9 cellular contexts compared by ENCODE assay signal in the genomic region with DNA sequence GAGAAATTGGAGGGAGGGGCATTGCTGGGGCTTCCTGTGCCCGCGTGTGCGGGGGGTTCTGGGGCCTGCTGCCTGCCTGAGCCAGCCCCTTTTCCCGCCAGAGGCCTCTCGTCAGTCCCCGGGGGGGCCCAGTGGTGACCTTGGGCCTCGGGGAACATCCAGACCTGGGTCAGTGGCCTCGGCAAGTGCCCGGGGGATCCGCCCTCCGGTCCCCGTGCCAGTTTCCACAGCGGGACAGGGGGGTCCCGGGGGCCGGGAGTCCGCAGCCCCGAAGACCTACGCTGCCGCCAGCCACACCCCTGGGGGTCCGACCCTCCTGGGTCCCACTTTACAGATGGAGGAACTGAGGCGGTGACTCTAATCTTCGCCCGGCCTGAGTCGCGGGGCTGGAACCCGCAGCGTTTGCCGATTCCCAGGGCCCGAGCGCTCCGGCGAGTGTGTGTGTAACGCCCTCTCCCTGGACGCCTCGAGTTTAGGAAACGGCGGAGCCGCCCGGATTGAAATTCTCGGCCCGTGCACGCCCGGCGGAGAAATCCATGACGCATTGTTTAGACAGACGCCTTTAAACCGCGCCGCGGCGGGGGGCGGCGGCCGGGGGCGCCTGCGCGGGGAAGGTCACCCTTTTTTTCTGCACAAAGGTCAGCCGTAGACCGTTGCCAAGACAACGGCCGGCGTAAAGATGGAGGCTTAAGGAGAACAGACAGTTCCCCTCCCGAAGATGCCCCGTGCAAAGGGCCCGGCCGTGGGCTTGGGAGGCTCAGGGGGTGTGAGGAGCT. TPM values are rescaled to one million over a fixed set of nuclear protein-coding genes. Genes with fewer than 3 reads are reported as not detected.
A peak's percentile ranks its signal among the peaks of the same experiment; 100 is the strongest.
DNase-seq lines count a peak whose midpoint lies in the region; ATAC-seq, FAIRE-seq and TF ChIP-seq lines count a peak whose summit lies in the region.
"Had no signal": no experiment of that assay in that cellular context is flagged by ENCODE, and none has a peak within 500 bp of the region (broad histone marks: within the 10 kb centered on the region; RNA-seq: fewer than 3 reads in every experiment).

No MANE protein-coding gene starts in this region.

- peak overlapping the region in 2 of 3 experiments; percentile 3 to 15 for H3K4me3 ChIP-seq in endothelial cell of umbilical vein (replicated peaks in 1 of 3; ENCODE audit: insufficient read depth in 1 of 3, low read depth in 1 of 3, low read length in 3 of 3)

- H3K27ac ChIP-seq in endothelial cell of umbilical vein (ENCODE audit: insufficient read depth, low read depth, low read length), result no peak overlapping the region
- H3K27ac ChIP-seq: epithelial cell of prostate had no signal

- dilution Hi-C loops in endothelial cell of umbilical vein (cut with MboI; ENCODE audit: extremely low pct_ligation_motif_present, low sequenced_read_pairs), result no loop called here

- H2AFZ ChIP-seq in endothelial cell of umbilical vein (ENCODE audit: low read depth, low read length), result peak overlapping the region; percentile 88

- TF ChIP-seq POLR2A in endothelial cell of umbilical vein (IDR thresholded peaks at IDR 0.05; ENCODE audit: low read depth, low read length), result no peak

- intact Hi-C loops in activated B cell treated with CpG ODN at 0.5 μM for 24 hours (cut with micrococcal nuclease) (no loop called here), endothelial cell of umbilical vein (cut with micrococcal nuclease) (no loop called here)

- no peak for TF ChIP-seq CTCF in AG09319 (IDR thresholded peaks at IDR 0.05; ENCODE audit: low read depth, low read length)
- TF ChIP-seq CTCF in activated B cell treated with CpG ODN at 0.5 μM for 24 hours (IDR thresholded peaks at IDR 0.05), result no peak
- no peak for TF ChIP-seq CTCF in endothelial cell of umbilical vein (IDR thresholded peaks at IDR 0.05; ENCODE audit: extremely low read depth in 1 of 2, insufficient read depth in 1 of 2, low read depth in 1 of 2, low read length in 2 of 2)

- peaks cover 32% of the 10 kb centered on the region for H3K27me3 Mint-ChIP-seq in activated B cell treated with CpG ODN at 0.5 μM for 24 hours

- BruUV-seq in endothelial cell of umbilical vein (replicated peaks; lab: Mats Ljungman, UMichigan), result TSS peak; percentile 12

- CTCF ChIA-PET in activated B cell treated with CpG ODN at 0.5 μM for 24 hours (lab: Charles Lee), result no interaction called here
- CTCF ChIA-PET in endothelial cell of umbilical vein (lab: Charles Lee), result interaction anchor here (0.7 to 2.5 kb wide), 3 partner anchors 9 to 11 kb away, joined by 3 to 10 read pairs (median 8); no protein-coding TSS in a partner anchor

- H3K36me3 ChIP-seq in endothelial cell of umbilical vein (ENCODE audit: control insufficient read depth in 2 of 2, extremely low read depth in 1 of 2, insufficient read depth in 2 of 2, low read length in 2 of 2), result no peaks in the 10 kb centered on the region

- H3K4me2 ChIP-seq in endothelial cell of umbilical vein (ENCODE audit: insufficient read depth, low read length), result peak overlapping the region; percentile 38

- peak overlapping the region; percentile 8 for H3K9ac ChIP-seq in endothelial cell of umbilical vein (replicated peaks; ENCODE audit: extremely low read depth, insufficient read depth, low read length)

- no peaks in the 10 kb centered on the region for H4K20me1 ChIP-seq in endothelial cell of umbilical vein (replicated peaks; ENCODE audit: control insufficient read depth, extremely low read depth, insufficient read depth, low read length)

- no peaks in the 10 kb centered on the region for H3K9me3 ChIP-seq in endothelial cell of umbilical vein (replicated peaks; ENCODE audit: control insufficient read depth, insufficient read depth, low read length)

- H3K27me3 ChIP-seq in endothelial cell of umbilical vein (ENCODE audit: control insufficient read depth in 2 of 2, insufficient read depth in 2 of 2, low read length in 2 of 2), result no peaks in the 10 kb centered on the region

- no peaks in the 10 kb centered on the region for H3K36me3 Mint-ChIP-seq in activated B cell treated with CpG ODN at 0.5 μM for 24 hours (ENCODE audit: low read depth)

- no peaks in the 10 kb centered on the region for H3K79me2 ChIP-seq in endothelial cell of umbilical vein (ENCODE audit: control insufficient read depth, insufficient read depth, low read length)

- H3K4me1 Mint-ChIP-seq in activated B cell treated with CpG ODN at 0.5 μM for 24 hours, result peaks cover 4% of the 10 kb centered on the region

- H3K9me1 ChIP-seq in endothelial cell of umbilical vein (replicated peaks; ENCODE audit: control insufficient read depth, extremely low read depth, insufficient read depth, low read length), result no peaks in the 10 kb centered on the region

- H3K9me3 Mint-ChIP-seq in activated B cell treated with CpG ODN at 0.5 μM for 24 hours, result no peaks in the 10 kb centered on the region

- POLR2A ChIA-PET in activated B cell treated with CpG ODN at 0.5 μM for 24 hours (lab: Charles Lee), result no interaction called here
- POLR2A ChIA-PET in endothelial cell of umbilical vein (lab: Charles Lee), result no interaction called here

- ATAC-seq in activated B cell treated with CpG ODN at 0.5 μM for 24 hours (ENCODE audit: low read depth) (peak; percentile 40), GM21423 (IDR thresholded peaks at IDR 0.05; ENCODE audit: unreplicated experiment) (no peak)

- no peak overlapping the region for H3K27ac Mint-ChIP-seq in activated B cell treated with CpG ODN at 0.5 μM for 24 hours

- peaks cover 8% of the 10 kb centered on the region for H3K4me1 ChIP-seq in endothelial cell of umbilical vein (ENCODE audit: control insufficient read depth, extremely low read depth, insufficient read depth, low read length)

- no peak overlapping the region for H3K4me3 Mint-ChIP-seq in activated B cell treated with CpG ODN at 0.5 μM for 24 hours

- DNase-seq in AG09319 (ENCODE audit: extremely low read depth, low read depth) (peak; percentile 15), HPDE6-E6E7 (ENCODE audit: extremely low spot score) (peak; percentile 47), activated B cell treated with CpG ODN at 0.5 μM for 24 hours (no peak), endothelial cell of umbilical vein (ENCODE audit: low read depth, low spot score) (peak; percentile 59), middle frontal gyrus (ENCODE audit: extremely low spot score, low spot score) (peak; percentile 40), superior temporal gyrus (ENCODE audit: extremely low spot score) (peak; percentile 48), NCI-H2081 treated with DMSO at 0.1 percent for 48 hours (lab: John Stamatoyannopoulos, UW) (no peak)

- FAIRE-seq in endothelial cell of umbilical vein (lab: Jason Lieb, UNC), result peak; percentile 28

TF ChIP-seq in endothelial cell of umbilical vein, 7 proteins besides CTCF, POLR2A, EP300 and RAD21:
- TF ChIP-seq GATA2 (IDR thresholded peaks at IDR 0.05; ENCODE audit: insufficient read depth, insufficient read length, low read depth, low read length) (no peak), EZH2 (IDR thresholded peaks at IDR 0.05; ENCODE audit: borderline replicate concordance, low read depth, low read length, severe bottlenecking) (no peak), FOS (IDR thresholded peaks at IDR 0.05; ENCODE audit: borderline replicate concordance, insufficient read depth, low read length) (peak; percentile 28)

RNA-seq across cellular contexts. Expression of gene EFNA2, which starts 39.3 kb away (rescaled TPM):
- total RNA-seq in activated B cell treated with CpG ODN at 0.5 μM for 24 hours, result not detected in 2 replicates
- 1.1 and 2.5 TPM in 2 replicates for total RNA-seq in endothelial cell of umbilical vein
- polyA plus RNA-seq in endothelial cell of umbilical vein, result 0.52 and 0.99 TPM in 2 replicates
- polyA plus RNA-seq in endothelial cell of umbilical vein (2011; cell fraction: cytosol; rRNA removed), result 0.31 and 0.58 TPM in 2 replicates
- polyA plus RNA-seq in endothelial cell of umbilical vein (2011; cell fraction: nucleus; rRNA removed), result 0.36 and 0.42 TPM in 2 replicates
- 0.44 and 1.2 TPM in 2 replicates for polyA plus RNA-seq in endothelial cell of umbilical vein (2012)
- not detected in 2 replicates for polyA minus RNA-seq in endothelial cell of umbilical vein
- polyA minus RNA-seq in endothelial cell of umbilical vein (2011; cell fraction: cytosol; rRNA and poly(A)+ RNA removed), result 2.5 TPM
- not detected in 2 replicates for polyA minus RNA-seq in endothelial cell of umbilical vein (2011; cell fraction: nucleus; rRNA and poly(A)+ RNA removed)

RNA-seq across cellular contexts. Expression of gene FAM174C, which starts 49.6 kb away (rescaled TPM):
- total RNA-seq in activated B cell treated with CpG ODN at 0.5 μM for 24 hours (47.9 and 52.0 TPM in 2 replicates), endothelial cell of umbilical vein (46.7 and 47.5 TPM in 2 replicates)
- 83.9 and 127 TPM in 2 replicates for polyA plus RNA-seq in endothelial cell of umbilical vein
- 45.5 and 62.4 TPM in 2 replicates for polyA plus RNA-seq in endothelial cell of umbilical vein (2011; cell fraction: cytosol; rRNA removed)
- 22.4 and 27.0 TPM in 2 replicates for polyA plus RNA-seq in endothelial cell of umbilical vein (2011; cell fraction: nucleus; rRNA removed)
- 36.7 and 43.6 TPM in 2 replicates for polyA plus RNA-seq in endothelial cell of umbilical vein (2012)
- polyA minus RNA-seq in endothelial cell of umbilical vein, result 10.6 and 15.2 TPM in 2 replicates
- 70.9 TPM for polyA minus RNA-seq in endothelial cell of umbilical vein (2011; cell fraction: cytosol; rRNA and poly(A)+ RNA removed)
- polyA minus RNA-seq in endothelial cell of umbilical vein (2011; cell fraction: nucleus; rRNA and poly(A)+ RNA removed), result 5.8 and 8.0 TPM in 2 replicates

RNA-seq across cellular contexts. Expression of gene CIRBP, which starts 55.8 kb away (rescaled TPM):
- total RNA-seq in activated B cell treated with CpG ODN at 0.5 μM for 24 hours, result 399 and 400 TPM in 2 replicates
- 225 and 229 TPM in 2 replicates for total RNA-seq in endothelial cell of umbilical vein
- 267 and 439 TPM in 2 replicates for polyA plus RNA-seq in endothelial cell of umbilical vein
- polyA plus RNA-seq in endothelial cell of umbilical vein (2011; cell fraction: cytosol; rRNA removed), result 345 and 381 TPM in 2 replicates
- polyA plus RNA-seq in endothelial cell of umbilical vein (2011; cell fraction: nucleus; rRNA removed), result 851 and 1,301 TPM in 2 replicates
- polyA plus RNA-seq in endothelial cell of umbilical vein (2012), result 199 and 231 TPM in 2 replicates
- 136 and 186 TPM in 2 replicates for polyA minus RNA-seq in endothelial cell of umbilical vein
- 43.9 TPM for polyA minus RNA-seq in endothelial cell of umbilical vein (2011; cell fraction: cytosol; rRNA and poly(A)+ RNA removed)
- 105 and 121 TPM in 2 replicates for polyA minus RNA-seq in endothelial cell of umbilical vein (2011; cell fraction: nucleus; rRNA and poly(A)+ RNA removed)

RNA-seq across cellular contexts. Expression of gene NDUFS7, which starts 58.7 kb away (rescaled TPM):
- total RNA-seq in activated B cell treated with CpG ODN at 0.5 μM for 24 hours (82.1 and 84.3 TPM in 2 replicates), endothelial cell of umbilical vein (95.8 and 101 TPM in 2 replicates)
- polyA plus RNA-seq in endothelial cell of umbilical vein, result 224 and 352 TPM in 2 replicates
- 111 and 137 TPM in 2 replicates for polyA plus RNA-seq in endothelial cell of umbilical vein (2011; cell fraction: cytosol; rRNA removed)
- polyA plus RNA-seq in endothelial cell of umbilical vein (2011; cell fraction: nucleus; rRNA removed), result 63.3 and 66.9 TPM in 2 replicates
- 59.2 and 90.6 TPM in 2 replicates for polyA plus RNA-seq in endothelial cell of umbilical vein (2012)
- polyA minus RNA-seq in endothelial cell of umbilical vein, result 31.8 and 37.6 TPM in 2 replicates
- 142 TPM for polyA minus RNA-seq in endothelial cell of umbilical vein (2011; cell fraction: cytosol; rRNA and poly(A)+ RNA removed)
- 14.0 and 19.4 TPM in 2 replicates for polyA minus RNA-seq in endothelial cell of umbilical vein (2011; cell fraction: nucleus; rRNA and poly(A)+ RNA removed)

Comparison
In these comparisons a context has a peak if more than half of its experiments do, and no peak if none do; other contexts are left out.
1. DNase-seq: peak in AG09319 (single experiment), HPDE6-E6E7 (single experiment), endothelial cell of umbilical vein (single experiment), middle frontal gyrus (single experiment) and superior temporal gyrus (single experiment); none in activated B cell treated with CpG ODN at 0.5 μM for 24 hours (single experiment) and NCI-H2081 treated with DMSO at 0.1 percent for 48 hours (single experiment).